Comparison of ENCODE assay signal across 9 cellular contexts in genomic region chr6:14729186-14729871, GRCh38.
DNase-seq lines count a peak whose midpoint lies in the region; ATAC-seq, FAIRE-seq and TF ChIP-seq lines count a peak whose summit lies in the region.
"Had no signal": no experiment of that assay in that cellular context is flagged by ENCODE, and none has a peak within 500 bp of the region (broad histone marks: within the 10 kb centered on the region; RNA-seq: fewer than 3 reads in every experiment).

No MANE protein-coding gene starts in this region.

- intact Hi-C loops in mucosa of descending colon (cut with DNase I, micrococcal nuclease) = no loop called here

- in situ Hi-C loops in GM13977 (cut with MboI; ENCODE audit: low pct_unique_long_range_greater_than_20kb, low sequenced_read_pairs, unreplicated experiment) (no loop called here), HAP-1 (cut with MboI; ENCODE audit: low sequenced_read_pairs) (no loop called here)

- peak; percentile 46 for ATAC-seq in GM21825 (IDR thresholded peaks at IDR 0.05; ENCODE audit: unreplicated experiment)
- peak; percentile 53 for ATAC-seq in mucosa of descending colon

- no peaks in the 10 kb centered on the region for H3K36me3 ChIP-seq in mucosa of descending colon (ENCODE audit: low read depth)
- no peaks in the 10 kb centered on the region for H3K36me3 ChIP-seq in HAP-1 (replicated peaks)

- no peaks in the 10 kb centered on the region for H3K9me3 ChIP-seq in mucosa of descending colon
- H3K9me3 ChIP-seq in HAP-1 = no peaks in the 10 kb centered on the region

- TF ChIP-seq CTCF in GM13977 (IDR thresholded peaks at IDR 0.05; ENCODE audit: extremely low read depth, insufficient read depth, missing control alignments) = no peak
- TF ChIP-seq CTCF in mucosa of descending colon (IDR thresholded peaks at IDR 0.05) = no peak

- peak; percentile 43 for DNase-seq in GM13977 (ENCODE audit: low spot score)
- DNase-seq in NCI-H69 (lab: John Stamatoyannopoulos, UW) = peak; percentile 100
- no peak for DNase-seq in mucosa of descending colon
- no peak for DNase-seq in DMS53 treated with DMSO at 0.1 percent for 48 hours (lab: John Stamatoyannopoulos, UW; ENCODE audit: unreplicated experiment)
- DNase-seq in AML-193 (lab: John Stamatoyannopoulos, UW) = no peak
- no peak for DNase-seq in RCC 7860 (ENCODE audit: low spot score)
- DNase-seq in HAP-1 (ENCODE audit: low spot score in 2 of 2) = no peak
- DNase-seq: NCI-H1092 had no signal

- H3K4me1 ChIP-seq in mucosa of descending colon (ENCODE audit: low read depth) (no peaks in the 10 kb centered on the region), HAP-1 (peaks cover 6% of the 10 kb centered on the region)

- no peak for FAIRE-seq in RCC 7860 (lab: Jason Lieb, UNC)

- H3K4me3 ChIP-seq in mucosa of descending colon (no peak overlapping the region), HAP-1 (no peak overlapping the region)

- no peaks in the 10 kb centered on the region for H3K27me3 ChIP-seq in HAP-1 (ENCODE audit: low read depth)

Comparison
In these comparisons a context has a peak if more than half of its experiments do, and no peak if none do; other contexts are left out.
1. DNase-seq: peak in GM13977 (single experiment) and NCI-H69 (single experiment); none in mucosa of descending colon (0 of 3), DMS53 treated with DMSO at 0.1 percent for 48 hours (single experiment), AML-193 (0 of 2), RCC 7860 (single experiment) and HAP-1 (0 of 2).